Comparison of ENCODE assay signal across 2 cellular contexts in genomic region chr17:66781135-66781534, GRCh38.
A peak's percentile ranks its signal among the peaks of the same experiment; 100 is the strongest.
TF ChIP-seq lines count a peak whose summit lies in the region.

No MANE protein-coding gene starts in this region.

TF ChIP-seq in HepG2, 621 proteins besides CTCF, POLR2A, EP300 and RAD21:
- TF ChIP-seq DMTF1 (CRISPR knock-in tag; IDR thresholded peaks at IDR 0.05): no peak
- TF ChIP-seq NFYB (CRISPR knock-in tag; IDR thresholded peaks at IDR 0.05): peak; percentile 27; the same call in 1 of the 2 replicates

TF ChIP-seq in K562, 482 proteins besides CTCF, POLR2A, EP300 and RAD21:
- TF ChIP-seq USF2 (CRISPR knock-in tag; IDR thresholded peaks at IDR 0.05) (peak; percentile 33; the same call in 1 of the 2 replicates), GATA2 (CRISPR knock-in tag; IDR thresholded peaks at IDR 0.05) (no peak), POLR3G (IDR thresholded peaks at IDR 0.05; ENCODE audit: extremely low read depth, insufficient read length, insufficient replicate concordance) (no peak), HES1 (IDR thresholded peaks at IDR 0.05; ENCODE audit: low read depth) (no peak), NFYB (IDR thresholded peaks at IDR 0.05; ENCODE audit: extremely low read depth, insufficient read length) (peak; percentile 46), PHB2 (IDR thresholded peaks at IDR 0.05; ENCODE audit: low read depth) (no peak), GTF2F1 (IDR thresholded peaks at IDR 0.05; ENCODE audit: low read depth, low read length) (no peak), MEF2D (tag; conservative IDR thresholded peaks at IDR 0.05; ENCODE audit: low read depth) (no peak)
